Comparison of ENCODE assay signal across 21 cellular contexts in the genomic region with DNA sequence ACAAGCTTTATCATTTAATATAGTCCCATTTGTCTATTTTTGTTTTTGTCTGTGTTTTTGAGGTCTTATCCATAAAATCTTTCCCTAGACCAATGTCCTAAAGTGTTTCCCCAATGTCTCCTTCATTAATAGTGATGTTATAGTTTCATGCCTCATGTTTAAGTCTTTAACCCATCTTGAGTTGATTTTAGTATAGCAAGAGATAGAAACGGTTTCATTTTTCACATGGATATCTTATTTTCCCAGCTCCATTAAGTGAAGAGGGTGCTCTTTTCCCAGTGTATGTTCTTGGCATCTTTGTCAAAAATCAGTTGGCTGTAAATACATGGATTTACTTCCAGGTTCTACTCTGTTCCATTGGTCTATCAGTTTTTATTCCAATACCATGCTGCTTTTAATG. TPM values are rescaled to one million over a fixed set of nuclear protein-coding genes. Genes with fewer than 3 reads are reported as not detected.
DNase-seq lines count a peak whose midpoint lies in the region; ATAC-seq, FAIRE-seq and TF ChIP-seq lines count a peak whose summit lies in the region.
"Had no signal": no experiment of that assay in that cellular context is flagged by ENCODE, and none has a peak within 500 bp of the region (broad histone marks: within the 10 kb centered on the region; RNA-seq: fewer than 3 reads in every experiment).

No MANE protein-coding gene starts in this region.

- no peak overlapping the region for H3K27ac ChIP-seq in HepG2 (ENCODE audit: extremely low read length, insufficient read depth, low read length)
- no peak overlapping the region for H3K27ac ChIP-seq in right lobe of liver
- no peak overlapping the region for H3K27ac ChIP-seq in endodermal cell (ENCODE audit: low read depth, low read length)
- no peak overlapping the region for H3K27ac ChIP-seq in RWPE1
- no peak overlapping the region for H3K27ac ChIP-seq in smooth muscle cell (ENCODE audit: low read depth)
- H3K27ac ChIP-seq: 22Rv1; A549; BLaER1 treated with 17β-estradiol and CSF1 and Interleukin-3, amounts not matched to agents 10 nM and 100 nM; C4-2B had no signal

- BruUV-seq in HepG2 (replicated peaks; lab: Mats Ljungman, UMichigan), result no TSS peak

- no peak for TF ChIP-seq EP300 in HepG2 (IDR thresholded peaks at IDR 0.05; ENCODE audit: low read depth in 2 of 2, low read length in 2 of 2)
- TF ChIP-seq EP300 in HepG2 (CRISPR knock-in tag; IDR thresholded peaks at IDR 0.05; ENCODE audit: borderline replicate concordance), result no peak

- H3F3A ChIP-seq in smooth muscle cell (ENCODE audit: low read depth), result peaks cover 29% of the 10 kb centered on the region

- FAIRE-seq in HepG2 (lab: Jason Lieb, UNC), result no peak
- FAIRE-seq: A549, D721Med, G401.6, GM12892, GM18507 had no signal

- H3K36me3 Mint-ChIP-seq in endodermal cell (ENCODE audit: low read depth), result peaks cover 9% of the 10 kb centered on the region

- H3K9me3 Mint-ChIP-seq in endodermal cell, result peaks cover 98% of the 10 kb centered on the region

- H3K4me1 ChIP-seq in HepG2 (ENCODE audit: insufficient read depth, low read length) (no peaks in the 10 kb centered on the region), right lobe of liver (no peaks in the 10 kb centered on the region), endodermal cell (ENCODE audit: control insufficient read depth, insufficient read depth, low read length) (no peaks in the 10 kb centered on the region), smooth muscle cell (ENCODE audit: low read depth) (no peaks in the 10 kb centered on the region)
- H3K4me1 ChIP-seq: A549; BLaER1 treated with 17β-estradiol and CSF1 and Interleukin-3, amounts not matched to agents 10 nM and 100 nM; Caco-2 had no signal

- no peak overlapping the region for H3K27ac Mint-ChIP-seq in endodermal cell
- H3K27ac Mint-ChIP-seq: B cell; CD4-positive, alpha-beta T cell; CD8-positive, alpha-beta T cell had no signal

- CTCF ChIA-PET in HepG2 (lab: Yijun Ruan, JAX; ENCODE audit: low intra/inter-chr PET ratio, low total read pairs) (no interaction called here), RWPE1 (lab: Yijun Ruan, JAX) (no interaction called here)

- H2AFZ ChIP-seq in HepG2 (ENCODE audit: low read length) (no peak overlapping the region), smooth muscle cell (ENCODE audit: low read depth) (no peak overlapping the region)

- no peak for ATAC-seq in HepG2
- no peak for ATAC-seq in right lobe of liver
- ATAC-seq: A549; CD8-positive, alpha-beta T cell had no signal

- H3K79me2 ChIP-seq in HepG2 (ENCODE audit: insufficient read depth, low read length) (no peaks in the 10 kb centered on the region), smooth muscle cell (ENCODE audit: low read depth) (no peaks in the 10 kb centered on the region)

- H3K9me3 ChIP-seq in HepG2 (ENCODE audit: low read length) (peaks cover 92% of the 10 kb centered on the region), right lobe of liver (peaks cover 0 to 14% (median 4%) of the 10 kb centered on the region in 4 donors), endodermal cell (ENCODE audit: control insufficient read depth, low read length) (peaks cover 80% of the 10 kb centered on the region), smooth muscle cell (replicated peaks; ENCODE audit: low read depth) (peaks cover 25% of the 10 kb centered on the region)

- H3K4me3 ChIP-seq in HepG2 (replicated peaks in 1 of 3; ENCODE audit: insufficient read depth in 1 of 3, low read depth in 2 of 3, low read length in 3 of 3) (no peak overlapping the region), right lobe of liver (no peak overlapping the region), endodermal cell (ENCODE audit: low read length) (peak overlapping the region; percentile 33), smooth muscle cell (no peak overlapping the region)
- H3K4me3 ChIP-seq: A549; BLaER1 treated with 17β-estradiol and CSF1 and Interleukin-3, amounts not matched to agents 10 nM and 100 nM had no signal

- H3K4me3 Mint-ChIP-seq in endodermal cell, result no peak overlapping the region
- H3K4me3 Mint-ChIP-seq: B cell; CD4-positive, alpha-beta T cell; CD8-positive, alpha-beta T cell had no signal

- TF ChIP-seq CTCF in HepG2 (CRISPR knock-in tag; IDR thresholded peaks at IDR 0.05) (no peak), right lobe of liver (IDR thresholded peaks at IDR 0.05) (no peak), endodermal cell (conservative IDR thresholded peaks at IDR 0.05) (no peak), RWPE1 (conservative IDR thresholded peaks at IDR 0.05; ENCODE audit: low read depth) (no peak), smooth muscle cell (IDR thresholded peaks at IDR 0.05; ENCODE audit: borderline replicate concordance, insufficient read depth, poor library complexity, severe bottlenecking) (no peak)

- H4K20me1 ChIP-seq in HepG2 (ENCODE audit: insufficient read depth, low read length) (no peaks in the 10 kb centered on the region), smooth muscle cell (ENCODE audit: low read depth) (no peaks in the 10 kb centered on the region)
- H4K20me1 ChIP-seq: BLaER1 treated with 17β-estradiol and CSF1 and Interleukin-3, amounts not matched to agents 10 nM and 100 nM had no signal

- no peak for DNase-seq in HepG2 (ENCODE audit: low spot score)
- no peak for DNase-seq in right lobe of liver
- DNase-seq in endodermal cell, result no peak
- no peak for DNase-seq in RWPE1 (ENCODE audit: low spot score)
- no peak for DNase-seq in smooth muscle cell (lab: John Stamatoyannopoulos, UW; ENCODE audit: unreplicated experiment)
- DNase-seq: AML-193; Caco-2; Calu3; CD4-positive, alpha-beta T cell; CD8-positive, alpha-beta T cell; DMS79 treated with DMSO at 0.1 percent for 48 hours; GF-D8 had no signal

- 85% methylated on average over 1 of the region's 1 CpG for WGBS in HepG2 (ENCODE audit: low lambda C conversion rate)
- WGBS in right lobe of liver (ENCODE audit: insufficient coverage, low coverage, low lambda C conversion rate, missing lambda C conversion rate), result 64% methylated on average over 1 of the region's 1 CpG
- 100% methylated on average over 1 of the region's 1 CpG; no CpG with 5 or more reads in 1 of the 2 experiments for WGBS in endodermal cell (ENCODE audit: insufficient coverage in 1 of 2, insufficient read length in 1 of 2), 2 experiments
- WGBS in smooth muscle cell (ENCODE audit: low lambda C conversion rate), result 88% methylated on average over 1 of the region's 1 CpG

- H3K4me2 ChIP-seq in HepG2 (ENCODE audit: low read depth, low read length) (no peak overlapping the region), smooth muscle cell (no peak overlapping the region)
- H3K4me2 ChIP-seq: A549; BLaER1 treated with 17β-estradiol and CSF1 and Interleukin-3, amounts not matched to agents 10 nM and 100 nM had no signal

- no peaks in the 10 kb centered on the region for H3K4me1 Mint-ChIP-seq in endodermal cell
- H3K4me1 Mint-ChIP-seq: B cell had no signal

- intact Hi-C loops in HepG2 (cut with micrococcal nuclease; ENCODE audit: unreplicated experiment), result no loop called here
- intact Hi-C loops in right lobe of liver (cut with DNase I), result no loop called here

- H3K36me3 ChIP-seq in HepG2 (replicated peaks in 1 of 2; ENCODE audit: control insufficient read depth in 1 of 2, insufficient read depth in 2 of 2, low read length in 2 of 2) (no peaks in the 10 kb centered on the region), right lobe of liver (no peaks in the 10 kb centered on the region), endodermal cell (ENCODE audit: control insufficient read depth, insufficient read depth, low read length) (no peaks in the 10 kb centered on the region), smooth muscle cell (ENCODE audit: low read depth) (no peaks in the 10 kb centered on the region)

- in situ Hi-C loops in HepG2 (cut with HindIII; ENCODE audit: extremely low pct_ligation_motif_present, low pct_unique_long_range_greater_than_20kb), result no loop called here

- no peak for TF ChIP-seq POLR2A in HepG2 (IDR thresholded peaks at IDR 0.05; ENCODE audit: insufficient read depth in 1 of 2, low read depth in 2 of 2, low read length in 2 of 2)
- no peak for TF ChIP-seq POLR2A in right lobe of liver (IDR thresholded peaks at IDR 0.05)

- H3K27me3 Mint-ChIP-seq in endodermal cell (ENCODE audit: insufficient read depth), result peaks cover 84% of the 10 kb centered on the region
- H3K27me3 Mint-ChIP-seq: B cell; CD4-positive, alpha-beta T cell had no signal

- H3K27me3 ChIP-seq in HepG2 (ENCODE audit: control insufficient read depth in 1 of 2, insufficient read depth in 2 of 2, low read length in 2 of 2), result no peaks in the 10 kb centered on the region
- no peaks in the 10 kb centered on the region for H3K27me3 ChIP-seq in right lobe of liver
- no peaks in the 10 kb centered on the region for H3K27me3 ChIP-seq in endodermal cell (ENCODE audit: control insufficient read depth, insufficient read depth, low read length, poor library complexity, severe bottlenecking)
- no peaks in the 10 kb centered on the region for H3K27me3 ChIP-seq in smooth muscle cell (ENCODE audit: low read depth)
- H3K27me3 ChIP-seq: BLaER1 treated with 17β-estradiol and CSF1 and Interleukin-3, amounts not matched to agents 10 nM and 100 nM had no signal

- POLR2A ChIA-PET in HepG2 (lab: Yijun Ruan, JAX) (interaction anchor here (1.1 kb wide), 1 partner anchor 78 kb away, joined by 3 read pairs; no protein-coding TSS in a partner anchor), RWPE1 (lab: Yijun Ruan, JAX; ENCODE audit: low non-redundant PET) (no interaction called here)

- no peak overlapping the region for H3K9ac ChIP-seq in HepG2 (ENCODE audit: insufficient read depth, low read depth, low read length)
- no peak overlapping the region for H3K9ac ChIP-seq in endodermal cell (ENCODE audit: extremely low read depth, low read length, poor library complexity, severe bottlenecking)
- H3K9ac ChIP-seq in smooth muscle cell (ENCODE audit: low read depth), result no peak overlapping the region
- H3K9ac ChIP-seq: BLaER1 treated with 17β-estradiol and CSF1 and Interleukin-3, amounts not matched to agents 10 nM and 100 nM had no signal

- TF ChIP-seq RAD21 in HepG2 (CRISPR knock-in tag; IDR thresholded peaks at IDR 0.05), result no peak

RNA-seq across cellular contexts. Expression of gene KCNQ1OT1, which starts 58.2 kb away (rescaled TPM):
- total RNA-seq in HepG2 (2016; rRNA removed; fragmentation: Illumina TruSeq; extraction: Trizol) (2.5 and 18.9 TPM in 2 replicates), right lobe of liver (1 to 10 TPM in 2 of 6 experiments, under 1 TPM in 4; 0.37 to 1.7 (median 0.60) TPM), endodermal cell (1 to 10 TPM; 5.2 to 6.9 TPM), smooth muscle cell (9.8 and 12.3 TPM in 2 replicates)
- 0.30 and 0.35 TPM in 2 replicates for total RNA-seq in HepG2 (2016; cell fraction: cytosol; rRNA removed; fragmentation: Illumina TruSeq; extraction: Trizol; ENCODE audit: low read depth)
- total RNA-seq in HepG2 (2016; cell fraction: insoluble cytoplasmic fraction; rRNA removed; fragmentation: Illumina TruSeq; extraction: Trizol), result 2.0 and 16.5 TPM in 2 replicates
- 0.90 and 1.1 TPM in 2 replicates for total RNA-seq in HepG2 (2016; cell fraction: membrane; rRNA removed; fragmentation: Illumina TruSeq; extraction: Trizol)
- total RNA-seq in HepG2 (2016; cell fraction: nucleus; rRNA removed; fragmentation: Illumina TruSeq; extraction: Trizol), result 66.8 and 83.4 TPM in 2 replicates
- polyA plus RNA-seq in HepG2 (2011; rRNA removed) (1.3 TPM in 2 replicates), smooth muscle cell (1.6 and 4.6 TPM in 2 replicates)
- 0.05 TPM in 2 replicates for polyA plus RNA-seq in HepG2 (2011; cell fraction: cytosol; rRNA removed)
- polyA plus RNA-seq in HepG2 (2011; cell fraction: nucleus; rRNA removed), result 11.8 and 14.7 TPM in 2 replicates
- polyA plus RNA-seq in HepG2 (2012), result 1.9 and 2.0 TPM in 2 replicates
- polyA plus RNA-seq in HepG2 (2016; cell fraction: cytosol; fragmentation: Illumina TruSeq; extraction: Trizol; ENCODE audit: low read depth), result 0.01 and 0.02 TPM in 2 replicates
- polyA plus RNA-seq in HepG2 (2016; cell fraction: insoluble cytoplasmic fraction; fragmentation: Illumina TruSeq; extraction: Trizol; ENCODE audit: low read depth), result 0.15 and 0.17 TPM in 2 replicates
- polyA plus RNA-seq in HepG2 (2016; cell fraction: membrane; fragmentation: Illumina TruSeq; extraction: Trizol; ENCODE audit: low read depth), result 0.03 and 0.06 TPM in 2 replicates
- polyA plus RNA-seq in HepG2 (2016; cell fraction: nucleus; fragmentation: Illumina TruSeq; extraction: Trizol; ENCODE audit: insufficient read depth, low read depth), result 8.4 and 10.5 TPM in 2 replicates
- polyA minus RNA-seq in HepG2 (2011; rRNA and poly(A)+ RNA removed; ENCODE audit: low replicate concordance), result 0.05 and 36.1 TPM in 2 replicates
- polyA minus RNA-seq in HepG2 (2011; cell fraction: cytosol; rRNA and poly(A)+ RNA removed), result 0.79 and 0.97 TPM in 2 replicates
- 112 and 125 TPM in 2 replicates for polyA minus RNA-seq in HepG2 (2011; cell fraction: nucleus; rRNA and poly(A)+ RNA removed)
- 0.71 TPM for polyA plus RNA-seq in endodermal cell (2013, experiment 1 of 2)
- 0.99 TPM for polyA plus RNA-seq in endodermal cell (2013, experiment 2 of 2)
